In genomic region chr19:36051236-36051635, GRCh38 we compare ENCODE assay signal across 4 cellular contexts.
TF ChIP-seq lines count a peak whose summit lies in the region.

No MANE protein-coding gene starts in this region.

TF ChIP-seq in SK-N-SH, 30 proteins besides CTCF, POLR2A, EP300 and RAD21:
- TF ChIP-seq RXRA (IDR thresholded peaks at IDR 0.05; ENCODE audit: borderline replicate concordance, low read depth) = no peak
- no peak for TF ChIP-seq ELF1 (IDR thresholded peaks at IDR 0.05)
- TF ChIP-seq FOXM1 (IDR thresholded peaks at IDR 0.05; ENCODE audit: low read depth) = no peak
- TF ChIP-seq SMC3 (IDR thresholded peaks at IDR 0.05; ENCODE audit: low read depth, low read length) = peak; percentile 16; the same call in 1 of the 2 replicates

TF ChIP-seq in SK-N-SH treated with all-trans-retinoic acid at 6 μM for 48 hours, 23 proteins besides CTCF, POLR2A, EP300 and RAD21:
- no peak for TF ChIP-seq CSRNP3 (CRISPR knock-in tag; IDR thresholded peaks at IDR 0.05)

TF ChIP-seq in HEK293, 187 proteins besides CTCF, POLR2A, EP300 and RAD21 (continues in another document):
- TF ChIP-seq ZIC2 (tag by site-specific recombination; IDR thresholded peaks at IDR 0.05) (no peak), ZNF239 (tag by site-specific recombination; IDR thresholded peaks at IDR 0.05) (no peak), ZNF654 (tag by site-specific recombination; IDR thresholded peaks at IDR 0.05; ENCODE audit: low read depth) (0 out of 2 replicates have a peak, but pooled peaks have one; percentile 16), SCRT2 (tag by site-specific recombination; IDR thresholded peaks at IDR 0.05) (0 out of 2 replicates have a peak, but pooled peaks have one; percentile 41), ZNF394 (tag by site-specific recombination; IDR thresholded peaks at IDR 0.05; ENCODE audit: borderline replicate concordance) (no peak), IKZF3 (tag by site-specific recombination; IDR thresholded peaks at IDR 0.05) (0 out of 2 replicates have a peak, but pooled peaks have one; percentile 49), ZNF280C (tag by site-specific recombination; IDR thresholded peaks at IDR 0.05) (no peak), ZNF37A (tag by site-specific recombination; IDR thresholded peaks at IDR 0.05) (no peak), ZNF23 (tag by site-specific recombination; IDR thresholded peaks at IDR 0.05; ENCODE audit: borderline replicate concordance) (no peak), ZNF24 (tag by site-specific recombination; IDR thresholded peaks at IDR 0.05) (no peak), ZNF785 (tag by site-specific recombination; IDR thresholded peaks at IDR 0.05) (no peak), ZNF48 (tag by site-specific recombination; IDR thresholded peaks at IDR 0.05) (no peak), TRIM28 (IDR thresholded peaks at IDR 0.05; ENCODE audit: borderline replicate concordance, low read length) (no peak), ZBTB6 (tag by site-specific recombination; IDR thresholded peaks at IDR 0.05) (no peak), ZNF184 (tag by site-specific recombination; IDR thresholded peaks at IDR 0.05) (no peak), ZNF623 (tag by site-specific recombination; IDR thresholded peaks at IDR 0.05) (no peak), ZBTB20 (tag by site-specific recombination; IDR thresholded peaks at IDR 0.05) (no peak), ZNF175 (tag by site-specific recombination; IDR thresholded peaks at IDR 0.05) (no peak), ZNF366 (tag by site-specific recombination; conservative IDR thresholded peaks at IDR 0.05) (no peak), ZNF514 (tag by site-specific recombination; IDR thresholded peaks at IDR 0.05) (no peak), ZNF580 (tag by site-specific recombination; IDR thresholded peaks at IDR 0.05) (no peak), KLF17 (tag by site-specific recombination; IDR thresholded peaks at IDR 0.05) (no peak), ZNF513 (tag by site-specific recombination; IDR thresholded peaks at IDR 0.05) (no peak), EGR2 (tag by site-specific recombination; IDR thresholded peaks at IDR 0.05; ENCODE audit: low read depth) (0 out of 2 replicates have a peak, but pooled peaks have one; percentile 25), ZNF211 (tag by site-specific recombination; IDR thresholded peaks at IDR 0.05; ENCODE audit: low read depth) (no peak), REPIN1 (tag by site-specific recombination; IDR thresholded peaks at IDR 0.05; ENCODE audit: low read depth) (no peak), ZBTB48 (tag by site-specific recombination; IDR thresholded peaks at IDR 0.05) (no peak)

TF ChIP-seq in K562, 482 proteins besides CTCF, POLR2A, EP300 and RAD21:
- TF ChIP-seq XRCC5 (IDR thresholded peaks at IDR 0.05; ENCODE audit: low read depth, low read length) (no peak), THAP7 (CRISPR knock-in tag; IDR thresholded peaks at IDR 0.05) (no peak), KLF16 (IDR thresholded peaks at IDR 0.05) (0 out of 2 replicates have a peak, but pooled peaks have one; percentile 33), ZNF165 (CRISPR knock-in tag; IDR thresholded peaks at IDR 0.05; ENCODE audit: borderline replicate concordance) (no peak), MTF1 (CRISPR knock-in tag; IDR thresholded peaks at IDR 0.05; ENCODE audit: borderline replicate concordance) (no peak), EGR1 (conservative IDR thresholded peaks at IDR 0.05) (no peak), ZNF639 (CRISPR knock-in tag; conservative IDR thresholded peaks at IDR 0.05 in 1 of 2, IDR thresholded peaks at IDR 0.05 in 1 of 2) (no peak), ZKSCAN3 (CRISPR knock-in tag; IDR thresholded peaks at IDR 0.05) (no peak), CREM (IDR thresholded peaks at IDR 0.05; ENCODE audit: low read depth) (peak; percentile 11; the same call in 1 of the 2 replicates), ZBTB7A (IDR thresholded peaks at IDR 0.05; ENCODE audit: borderline replicate concordance, control insufficient read depth, low read depth, low read length) (0 out of 2 replicates have a peak, but pooled peaks have one; percentile 24), ARID3B (CRISPR knock-in tag; IDR thresholded peaks at IDR 0.05; ENCODE audit: borderline replicate concordance) (no peak), SRF (CRISPR knock-in tag; IDR thresholded peaks at IDR 0.05) (no peak), KHSRP (IDR thresholded peaks at IDR 0.05) (no peak), CBFA2T2 (conservative IDR thresholded peaks at IDR 0.05) (no peak), RBM14 (IDR thresholded peaks at IDR 0.05; ENCODE audit: borderline replicate concordance, insufficient read depth, low read depth, low read length) (no peak), CBX2 (IDR thresholded peaks at IDR 0.05; ENCODE audit: insufficient read depth, low read length, poor library complexity, severe bottlenecking) (no peak), MAZ (CRISPR knock-in tag; conservative IDR thresholded peaks at IDR 0.05 in 1 of 2, IDR thresholded peaks at IDR 0.05 in 1 of 2) (0 out of 4 replicates have a peak, but pooled peaks of 1 of the 2 experiments have one; percentile 44), ZBED1 (IDR thresholded peaks at IDR 0.05) (no peak), ZNF143 (CRISPR knock-in tag; IDR thresholded peaks at IDR 0.05) (no peak), NCOA6 (IDR thresholded peaks at IDR 0.05) (no peak), PURB (CRISPR knock-in tag; IDR thresholded peaks at IDR 0.05; ENCODE audit: low read depth) (no peak), POLR3G (IDR thresholded peaks at IDR 0.05; ENCODE audit: extremely low read depth, insufficient read length, insufficient replicate concordance) (no peak), PBX2 (CRISPR knock-in tag; IDR thresholded peaks at IDR 0.05; ENCODE audit: low read depth) (no peak), PBX2 (tag; conservative IDR thresholded peaks at IDR 0.05; ENCODE audit: low read depth) (no peak), ZNF444 (CRISPR knock-in tag; IDR thresholded peaks at IDR 0.05) (no peak), DIDO1 (tag; IDR thresholded peaks at IDR 0.05; ENCODE audit: low read depth) (no peak), CREB3 (tag; conservative IDR thresholded peaks at IDR 0.05; ENCODE audit: low read depth) (no peak), RBM25 (IDR thresholded peaks at IDR 0.05; ENCODE audit: low read depth, low read length, severe bottlenecking) (no peak), LARP7 (IDR thresholded peaks at IDR 0.05) (no peak), TFAM (CRISPR knock-in tag; conservative IDR thresholded peaks at IDR 0.05) (no peak), ZNF436 (CRISPR knock-in tag; IDR thresholded peaks at IDR 0.05) (no peak), GMEB1 (CRISPR knock-in tag; IDR thresholded peaks at IDR 0.05) (no peak), POU5F1 (IDR thresholded peaks at IDR 0.05; ENCODE audit: borderline replicate concordance, low read depth, low read length, partially characterized antibody) (no peak), HNRNPUL1 (IDR thresholded peaks at IDR 0.05; ENCODE audit: low read length) (no peak), KLF10 (CRISPR knock-in tag; IDR thresholded peaks at IDR 0.05) (no peak)
TF ChIP-seq in K562: peak in this region for 4.
